In genomic region chr17:63435681-63436522, GRCh38 we compare ENCODE assay signal across 11 cellular contexts. TPM values are rescaled to one million over a fixed set of nuclear protein-coding genes. Genes with fewer than 3 reads are reported as not detected.
A peak's percentile ranks its signal among the peaks of the same experiment; 100 is the strongest.
DNase-seq lines count a peak whose midpoint lies in the region; ATAC-seq, FAIRE-seq and TF ChIP-seq lines count a peak whose summit lies in the region.
"Had no signal": no experiment of that assay in that cellular context is flagged by ENCODE, and none has a peak within 500 bp of the region (broad histone marks: within the 10 kb centered on the region; RNA-seq: fewer than 3 reads in every experiment).

No MANE protein-coding gene starts in this region.

- peak; percentile 74 for TF ChIP-seq CTCF in LNCaP clone FGC (IDR thresholded peaks at IDR 0.05; ENCODE audit: control insufficient read depth, extremely low read depth, insufficient read depth)
- peak in 2 of 3 experiments; percentile 24 to 31; a peak in 3 of 6 replicates for TF ChIP-seq CTCF in GM12878 (IDR thresholded peaks at IDR 0.05 in 2 of 3, conservative IDR thresholded peaks at IDR 0.05 in 1 of 3; ENCODE audit: control insufficient read depth in 2 of 3, extremely low read depth in 1 of 3, insufficient read depth in 1 of 3, low read depth in 3 of 3, low read length in 3 of 3)

- TF ChIP-seq POLR2A in GM12878 (IDR thresholded peaks at IDR 0.05; ENCODE audit: low read depth, low read length): no peak

- RAD21 ChIA-PET in GM12878 (lab: Charles Lee; ENCODE audit: unreplicated experiment): interaction anchor here (1.3 kb wide), 3 partner anchors 43 to 262 kb away, joined by 3 to 4 read pairs (median 3); no protein-coding TSS in a partner anchor

- ATAC-seq in GM12878: peak; percentile 71
- no peak for ATAC-seq in HG02852 (IDR thresholded peaks at IDR 0.05; ENCODE audit: unreplicated experiment)
- ATAC-seq in GM18520 (IDR thresholded peaks at IDR 0.05; ENCODE audit: unreplicated experiment): no peak
- ATAC-seq: sciatic nerve had no signal

- H3K4me2 ChIP-seq in GM12878 (ENCODE audit: control insufficient read depth, insufficient read depth): no peak overlapping the region

- H3K36me3 ChIP-seq in GM12878 (ENCODE audit: control insufficient read depth in 2 of 2, insufficient read depth in 2 of 2, low read length in 1 of 2) (no peaks in the 10 kb centered on the region), mucosa of stomach (ENCODE audit: control insufficient read depth, insufficient read depth, low read length) (peaks cover 4% of the 10 kb centered on the region)

- CTCF ChIA-PET in GM12878 (lab: Yijun Ruan, JAX): interaction anchor here (0.6 to 3.2 kb wide), 8 partner anchors 8 to 274 kb away, joined by 3 to 23 read pairs (median 6); no protein-coding TSS in a partner anchor

- 19% methylated on average over 26 of the region's 29 CpGs for WGBS in GM12878 (ENCODE audit: insufficient coverage, insufficient replicate concordance, low lambda C conversion rate, missing lambda C conversion rate)

- H2AFZ ChIP-seq in GM12878 (ENCODE audit: control insufficient read depth, low read depth, low read length): no peak overlapping the region

- H3K27me3 ChIP-seq in GM12878 (replicated peaks in 1 of 2; ENCODE audit: control insufficient read depth in 2 of 2, insufficient read depth in 2 of 2, low read length in 1 of 2): no peaks in the 10 kb centered on the region
- no peaks in the 10 kb centered on the region for H3K27me3 ChIP-seq in mucosa of stomach (ENCODE audit: control insufficient read depth, insufficient read depth, low read length)

- H3K4me3 ChIP-seq in LNCaP clone FGC (ENCODE audit: low read depth, low read length): peak overlapping the region; percentile 35
- no peak overlapping the region for H3K4me3 ChIP-seq in GM12878
- no peak overlapping the region for H3K4me3 ChIP-seq in mucosa of stomach (ENCODE audit: low read length)

- no peak for FAIRE-seq in GM12878 (lab: Jason Lieb, UNC)
- FAIRE-seq: GM18507 had no signal

- intact Hi-C loops in GM12878 (cut with micrococcal nuclease; ENCODE audit: unreplicated experiment): no loop called here

- SMC1A ChIA-PET in GM12878 (lab: Charles Lee; ENCODE audit: uncharacterized antibody, unreplicated experiment): interaction anchor here (0.7 to 3.2 kb wide), 4 partner anchors 26 to 184 kb away, joined by 3 to 10 read pairs (median 3); no protein-coding TSS in a partner anchor

- DNase-seq in DMS79 treated with DMSO at 0.1 percent for 48 hours (lab: John Stamatoyannopoulos, UW) (peak; percentile 46), LNCaP clone FGC (ENCODE audit: low read depth) (peak; percentile 97), GM12878 (ENCODE audit: low read depth, low spot score) (no peak), T1000 (lab: John Stamatoyannopoulos, UW) (no peak)
- DNase-seq in stimulated activated CD4-positive, alpha-beta T cell treated with anti-CD3 and anti-CD28 coated beads, Interleukin-4, amount 100 ng/mL, for 24 hours: no peak
- DNase-seq: RPMI8226 had no signal

- no TSS peak for BruUV-seq in GM12878 (replicated peaks; lab: Mats Ljungman, UMichigan)

- POLR2A ChIA-PET in GM12878 (lab: Charles Lee): no interaction called here

- TF ChIP-seq RAD21 in GM12878 (IDR thresholded peaks at IDR 0.05; ENCODE audit: insufficient read depth, low read depth, low read length): no peak

- no peaks in the 10 kb centered on the region for H3K79me2 ChIP-seq in GM12878 (ENCODE audit: control insufficient read depth, insufficient read depth, low read length)

- H3K27ac ChIP-seq in GM12878 (ENCODE audit: control insufficient read depth, insufficient read depth): no peak overlapping the region

- H3K9me3 ChIP-seq in GM12878 (replicated peaks; ENCODE audit: control insufficient read depth, insufficient read depth, low read length): no peaks in the 10 kb centered on the region
- H3K9me3 ChIP-seq in mucosa of stomach (ENCODE audit: control insufficient read depth, low read length): no peaks in the 10 kb centered on the region

- H3K9ac ChIP-seq in GM12878 (ENCODE audit: control insufficient read depth, insufficient read depth, low read length) (no peak overlapping the region), mucosa of stomach (ENCODE audit: low read length) (peak overlapping the region; percentile 29)

- H3K4me1 ChIP-seq in GM12878 (ENCODE audit: control insufficient read depth, insufficient read depth, low read length): no peaks in the 10 kb centered on the region; the same call in 1 of the 2 replicates
- H3K4me1 ChIP-seq in mucosa of stomach (ENCODE audit: control insufficient read depth, insufficient read depth, low read length): peaks cover 87% of the 10 kb centered on the region

- in situ Hi-C loops in GM12878 (cut with MboI): loop anchor here (25.0 kb wide), 1 partner anchor 401 kb away; the partner anchor contains the start of genes FTSJ3, PSMC5 and SMARCD2

- TF ChIP-seq EP300 in GM12878 (IDR thresholded peaks at IDR 0.05; ENCODE audit: borderline replicate concordance in 1 of 2, control insufficient read depth in 1 of 2, low read depth in 2 of 2, low read length in 2 of 2): no peak

- no peaks in the 10 kb centered on the region for H4K20me1 ChIP-seq in GM12878 (ENCODE audit: control insufficient read depth, insufficient read depth)

TF ChIP-seq in GM12878, 131 proteins besides CTCF, POLR2A, EP300 and RAD21:
- TF ChIP-seq BCL11A (IDR thresholded peaks at IDR 0.05; ENCODE audit: low read depth, low read length): no peak
- TF ChIP-seq GATAD2B (conservative IDR thresholded peaks at IDR 0.05; ENCODE audit: low read depth): no peak
- TF ChIP-seq EED (IDR thresholded peaks at IDR 0.05; ENCODE audit: low read depth): no peak
- no peak for TF ChIP-seq ATF7 (IDR thresholded peaks at IDR 0.05; ENCODE audit: low read depth)
- TF ChIP-seq BCL3 (IDR thresholded peaks at IDR 0.05; ENCODE audit: borderline replicate concordance, insufficient read depth, low read depth, low read length, poor library complexity, severe bottlenecking): no peak
- TF ChIP-seq FOXM1 (IDR thresholded peaks at IDR 0.05; ENCODE audit: low read depth, low read length): no peak
- TF ChIP-seq SMC3 (IDR thresholded peaks at IDR 0.05; ENCODE audit: borderline replicate concordance, low read length): peak; percentile 23; the same call in 1 of the 2 replicates
- TF ChIP-seq CREM (IDR thresholded peaks at IDR 0.05; ENCODE audit: low read depth): no peak
- no peak for TF ChIP-seq RB1 (IDR thresholded peaks at IDR 0.05; ENCODE audit: borderline replicate concordance)
TF ChIP-seq in GM12878: peak in this region for 1.

RNA-seq across cellular contexts. Expression of gene CYB561, which starts 10.2 kb away (rescaled TPM):
- 4.3 and 9.8 TPM in 2 replicates for total RNA-seq in GM12878 (2013; cell fraction: nucleolus; rRNA removed)
- total RNA-seq in GM12878 (2014; rRNA removed) (2.8 and 2.9 TPM in 2 replicates), GM12878 (2014; rRNA removed; fragmentation: Illumina TruSeq; extraction: Trizol) (1.4 and 1.6 TPM in 2 replicates), GM12878 (2021) (3.3 and 4.2 TPM in 2 replicates)
- 1.7 TPM for polyA plus RNA-seq in GM12878 (2011; ENCODE audit: low read depth)
- polyA plus RNA-seq in GM12878 (2011; rRNA removed) (1.1 and 1.9 TPM in 2 replicates), GM12878 (2014; fragmentation: Illumina TruSeq; extraction: Trizol) (1.3 and 2.0 TPM in 2 replicates), GM12878 (2014; fragmentation: Nextera tagmentation; extraction: Ambion mirVana) (under 1 TPM; 0.52 to 0.93 TPM), GM12878 (2014; rRNA removed) (4.8 and 6.9 TPM in 2 replicates), GM12878 (2016; fragmentation: Nextera tagmentation; extraction: Ambion mirVana) (1 to 10 TPM; 3.3 TPM)
- 1.9 and 2.6 TPM in 2 replicates for polyA plus RNA-seq in GM12878 (2011; cell fraction: cytosol; rRNA removed)
- 1.8 and 2.1 TPM in 2 replicates for polyA plus RNA-seq in GM12878 (2011; cell fraction: nucleus; rRNA removed)
- 2.1 and 3.6 TPM in 2 replicates for polyA plus RNA-seq in GM12878 (2012)
- polyA minus RNA-seq in GM12878 (2011; rRNA and poly(A)+ RNA removed): 2.6 and 2.7 TPM in 2 replicates
- 0.62 and 0.94 TPM in 2 replicates for polyA minus RNA-seq in GM12878 (2011; cell fraction: cytosol; rRNA and poly(A)+ RNA removed)
- polyA minus RNA-seq in GM12878 (2011; cell fraction: nucleus; rRNA and poly(A)+ RNA removed): 0.85 and 2.2 TPM in 2 replicates

RNA-seq across cellular contexts. Expression of gene ACE, which starts 41.0 kb away (rescaled TPM):
- total RNA-seq in GM12878 (2013; cell fraction: nucleolus; rRNA removed): 0.52 TPM in 1 of 2 replicates, not detected in the other
- not detected in 2 replicates for total RNA-seq in GM12878 (2014; rRNA removed)
- not detected in 2 replicates for total RNA-seq in GM12878 (2014; rRNA removed; fragmentation: Illumina TruSeq; extraction: Trizol)
- 0.08 and 0.46 TPM in 2 replicates for total RNA-seq in GM12878 (2021)
- polyA plus RNA-seq in GM12878 (2011; ENCODE audit: low read depth): not detected
- polyA plus RNA-seq in GM12878 (2011; rRNA removed): not detected in 2 replicates
- polyA plus RNA-seq in GM12878 (2011; cell fraction: cytosol; rRNA removed): not detected in 2 replicates
- 0.10 TPM in 1 of 2 replicates, not detected in the other for polyA plus RNA-seq in GM12878 (2011; cell fraction: nucleus; rRNA removed)
- polyA plus RNA-seq in GM12878 (2012): 0.22 TPM in 1 of 2 replicates, not detected in the other
- polyA plus RNA-seq in GM12878 (2014; fragmentation: Illumina TruSeq; extraction: Trizol): not detected in 2 replicates
- polyA plus RNA-seq in GM12878 (2014; fragmentation: Nextera tagmentation; extraction: Ambion mirVana): not detected
- polyA plus RNA-seq in GM12878 (2014; rRNA removed): 0.03 TPM in 1 of 2 replicates, not detected in the other
- not detected for polyA plus RNA-seq in GM12878 (2016; fragmentation: Nextera tagmentation; extraction: Ambion mirVana)
- not detected in 2 replicates for polyA minus RNA-seq in GM12878 (2011; rRNA and poly(A)+ RNA removed)
- polyA minus RNA-seq in GM12878 (2011; cell fraction: cytosol; rRNA and poly(A)+ RNA removed): not detected in 2 replicates
- polyA minus RNA-seq in GM12878 (2011; cell fraction: nucleus; rRNA and poly(A)+ RNA removed): not detected in 2 replicates

Comparison
In these comparisons a context has a peak if more than half of its experiments do, and no peak if none do; other contexts are left out.
1. DNase-seq: peak in DMS79 treated with DMSO at 0.1 percent for 48 hours (single experiment) and LNCaP clone FGC (single experiment); none in GM12878 (single experiment), T1000 (single experiment) and stimulated activated CD4-positive, alpha-beta T cell treated with anti-CD3 and anti-CD28 coated beads, Interleukin-4, amount 100 ng/mL, for 24 hours (single experiment).